8 cellular contexts compared by ENCODE assay signal in genomic region chr19:17243854-17244617, GRCh38. TPM values are rescaled to one million over a fixed set of nuclear protein-coding genes. Genes with fewer than 3 reads are reported as not detected.
A peak's percentile ranks its signal among the peaks of the same experiment; 100 is the strongest.
DNase-seq lines count a peak whose midpoint lies in the region; ATAC-seq and TF ChIP-seq lines count a peak whose summit lies in the region.

No MANE protein-coding gene starts in this region.

- TF ChIP-seq CTCF in foreskin keratinocyte (conservative IDR thresholded peaks at IDR 0.05), result no peak

- DNase-seq in HAP-1 (ENCODE audit: low spot score in 2 of 2), result peak; percentile 57 to 88
- peak; percentile 71 for DNase-seq in adipocyte (ENCODE audit: low read depth)
- DNase-seq in foreskin keratinocyte, result no peak

- H3K36me3 ChIP-seq in ACC112 (ENCODE audit: insufficient read depth, low read length) (no peaks in the 10 kb centered on the region), HAP-1 (replicated peaks) (peaks cover 11% of the 10 kb centered on the region), adipocyte (ENCODE audit: control insufficient read depth, insufficient read depth, low read length, severe bottlenecking) (peaks cover 11% of the 10 kb centered on the region), skeletal muscle satellite cell (ENCODE audit: insufficient read depth, low read length) (peaks cover 10% of the 10 kb centered on the region)

- H3K4me1 ChIP-seq in ACC112 (ENCODE audit: control insufficient read depth, insufficient read depth, low read length, unreplicated experiment), result peaks cover 11% of the 10 kb centered on the region
- peaks cover 29% of the 10 kb centered on the region for H3K4me1 ChIP-seq in HAP-1
- peaks cover 52% of the 10 kb centered on the region for H3K4me1 ChIP-seq in adipocyte (ENCODE audit: control insufficient read depth, insufficient read depth, low read length)
- peaks cover 42% of the 10 kb centered on the region for H3K4me1 ChIP-seq in skeletal muscle satellite cell (ENCODE audit: control insufficient read depth, insufficient read depth, low read length)
- H3K4me1 ChIP-seq in foreskin keratinocyte, result peaks cover 10% of the 10 kb centered on the region

- in situ Hi-C loops in HAP-1 (cut with MboI; ENCODE audit: low sequenced_read_pairs), result no loop called here

- peak overlapping the region; percentile 91 for H3K4me2 ChIP-seq in skeletal muscle satellite cell (ENCODE audit: low read length)

- peak overlapping the region; percentile 96 for H3K9ac ChIP-seq in adipocyte (ENCODE audit: low read length)
- H3K9ac ChIP-seq in skeletal muscle satellite cell (ENCODE audit: low read depth, low read length), result peak overlapping the region; percentile 75

- no peaks in the 10 kb centered on the region for H3K9me3 ChIP-seq in HAP-1
- no peaks in the 10 kb centered on the region for H3K9me3 ChIP-seq in adipocyte (ENCODE audit: control insufficient read depth, low read length)
- no peaks in the 10 kb centered on the region for H3K9me3 ChIP-seq in skeletal muscle satellite cell (replicated peaks; ENCODE audit: low read length)

- H3K79me2 ChIP-seq in ACC112 (ENCODE audit: control insufficient read depth, insufficient read depth, low read length, unreplicated experiment), result peaks cover 30% of the 10 kb centered on the region

- peak overlapping the region; percentile 55 for H2AFZ ChIP-seq in ACC112 (ENCODE audit: low read length, unreplicated experiment)

- no peak overlapping the region for H3K27ac ChIP-seq in ACC112 (ENCODE audit: low read depth, low read length)
- H3K27ac ChIP-seq in foreskin keratinocyte, result no peak overlapping the region

- ATAC-seq in HG02981 (IDR thresholded peaks at IDR 0.05; ENCODE audit: unreplicated experiment) (no peak), HG02610 (IDR thresholded peaks at IDR 0.05; ENCODE audit: unreplicated experiment) (no peak), foreskin keratinocyte (no peak)

- H3K27me3 ChIP-seq in ACC112 (ENCODE audit: insufficient read depth, low read length) (no peaks in the 10 kb centered on the region), HAP-1 (ENCODE audit: low read depth) (no peaks in the 10 kb centered on the region), adipocyte (replicated peaks; ENCODE audit: control insufficient read depth, insufficient read depth, low read length) (no peaks in the 10 kb centered on the region), skeletal muscle satellite cell (ENCODE audit: control insufficient read depth, insufficient read depth, low read length) (no peaks in the 10 kb centered on the region), foreskin keratinocyte (no peaks in the 10 kb centered on the region)

- H3K4me3 ChIP-seq in ACC112 (ENCODE audit: low read depth, low read length), result peak overlapping the region; percentile 90
- H3K4me3 ChIP-seq in HAP-1, result peak overlapping the region; percentile 82
- peak overlapping the region; percentile 96 for H3K4me3 ChIP-seq in adipocyte (ENCODE audit: low read length)
- H3K4me3 ChIP-seq in iPS-11a (ENCODE audit: low read depth, low read length), result peak overlapping the region; percentile 87
- H3K4me3 ChIP-seq in skeletal muscle satellite cell (ENCODE audit: low read length), result peak overlapping the region; percentile 96

RNA-seq across cellular contexts. Expression of gene NR2F6, which starts 1.7 kb away (rescaled TPM):
- 27.9 and 45.0 TPM in 2 replicates for total RNA-seq in skeletal muscle satellite cell (2012; rRNA removed)
- total RNA-seq in foreskin keratinocyte, result 30.2 and 35.3 TPM in 2 replicates
- 37.9 and 41.6 TPM in 2 replicates for polyA plus RNA-seq in foreskin keratinocyte

RNA-seq across cellular contexts. Expression of gene OCEL1, which starts 18.0 kb away (rescaled TPM):
- 1.0 and 2.4 TPM in 2 replicates for total RNA-seq in skeletal muscle satellite cell (2012; rRNA removed)
- 12.3 and 14.4 TPM in 2 replicates for total RNA-seq in foreskin keratinocyte
- polyA plus RNA-seq in foreskin keratinocyte, result 16.7 and 21.7 TPM in 2 replicates

RNA-seq across cellular contexts. Expression of gene USHBP1, which starts 20.5 kb away (rescaled TPM):
- not detected in 2 replicates for total RNA-seq in skeletal muscle satellite cell (2012; rRNA removed)
- total RNA-seq in foreskin keratinocyte, result not detected in 2 replicates
- 0.04 TPM in 1 of 2 replicates, not detected in the other for polyA plus RNA-seq in foreskin keratinocyte

RNA-seq across cellular contexts. Expression of gene BABAM1, which starts 23.2 kb away (rescaled TPM):
- 77.6 and 96.1 TPM in 2 replicates for total RNA-seq in skeletal muscle satellite cell (2012; rRNA removed)
- total RNA-seq in foreskin keratinocyte, result 95.7 and 95.9 TPM in 2 replicates
- 119 and 122 TPM in 2 replicates for polyA plus RNA-seq in foreskin keratinocyte

RNA-seq across cellular contexts. Expression of gene USE1, which starts 28.9 kb away (rescaled TPM):
- total RNA-seq in skeletal muscle satellite cell (2012; rRNA removed), result 19.5 and 19.7 TPM in 2 replicates
- total RNA-seq in foreskin keratinocyte, result 20.7 and 21.5 TPM in 2 replicates
- polyA plus RNA-seq in foreskin keratinocyte, result 33.1 and 36.8 TPM in 2 replicates

Comparison
In these comparisons a context has a peak if more than half of its experiments do, and no peak if none do; other contexts are left out.
1. DNase-seq: peak in HAP-1 (2 of 2) and adipocyte (single experiment); none in foreskin keratinocyte (0 of 2).
2. Peak in every context shown above with its lines, with median percentiles within 50 percentile points of each other: H3K4me3 ChIP-seq.